Comparison of ENCODE assay signal across 8 cellular contexts in the genomic region with DNA sequence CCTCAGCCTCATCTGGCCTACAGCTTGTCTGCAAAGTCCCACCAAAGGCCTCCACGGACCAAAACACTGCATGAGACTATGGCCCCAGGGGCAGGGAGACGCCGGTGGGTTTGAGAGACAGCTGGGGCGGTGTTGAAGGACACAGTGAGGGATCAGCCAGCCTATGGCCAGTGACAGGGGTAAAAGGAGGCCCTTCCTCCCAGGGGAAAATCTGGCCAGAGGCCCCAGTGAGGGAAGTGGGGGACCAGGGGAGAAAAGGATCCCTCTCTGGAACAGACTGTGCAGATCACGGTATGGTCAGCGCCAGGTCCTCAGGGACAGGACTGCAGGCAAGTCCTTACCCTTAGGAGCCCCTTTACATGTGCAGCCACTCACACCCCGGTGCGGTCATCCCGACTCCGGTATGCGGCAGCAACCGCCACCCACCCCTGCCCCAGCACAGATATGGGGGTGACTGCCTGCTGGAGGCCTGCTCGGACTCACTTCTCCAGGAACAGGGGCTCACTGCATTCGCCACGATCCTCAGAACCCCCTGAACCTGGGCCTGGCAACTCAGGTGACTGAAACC. TPM values are rescaled to one million over a fixed set of nuclear protein-coding genes. Genes with fewer than 3 reads are reported as not detected.
A peak's percentile ranks its signal among the peaks of the same experiment; 100 is the strongest.
DNase-seq lines count a peak whose midpoint lies in the region; ATAC-seq and TF ChIP-seq lines count a peak whose summit lies in the region.

No MANE protein-coding gene starts in this region.

- CTCF ChIA-PET in activated naive CD4-positive, alpha-beta T cell treated with anti-CD3 and anti-CD28 coated beads, Interleukin-2, amount 10 ng/mL, durations not matched to agents 7 days and 5 days (lab: Charles Lee) = interaction anchor here (0.7 to 1.5 kb wide), 6 partner anchors 11 to 344 kb away, joined by 3 to 6 read pairs (median 3); partner anchors contain the start of genes ENSA and TNFAIP8L2

- H3K4me2 ChIP-seq in GM23338 = peak overlapping the region; percentile 96

- no peak overlapping the region for H3K27ac Mint-ChIP-seq in GM23338
- H3K27ac Mint-ChIP-seq in activated naive CD4-positive, alpha-beta T cell treated with anti-CD3 and anti-CD28 coated beads, Interleukin-2, amount 10 ng/mL, durations not matched to agents 7 days and 5 days = peak overlapping the region; percentile 86
- peak overlapping the region; percentile 82 for H3K27ac Mint-ChIP-seq in stimulated activated memory B cell treated with anti-CD40 and anti-IgM and Interleukin-4, amounts not matched to agents 10 μg/mL and 1 μg/mL and 100 μg/mL, for 72 hours

- H3K27me3 ChIP-seq in GM23338 (ENCODE audit: insufficient read depth) = 0 out of 2 replicates have a peak, but pooled peaks cover 3% of the 10 kb centered on the region

- H3K79me2 ChIP-seq in GM23338 (replicated peaks; ENCODE audit: insufficient read depth) = peaks cover 67% of the 10 kb centered on the region

- H3K9me2 ChIP-seq in GM23338 (ENCODE audit: insufficient read depth) = no peaks in the 10 kb centered on the region

- peaks cover 4% of the 10 kb centered on the region; the same call in 1 of the 3 replicates for H3K9me3 Mint-ChIP-seq in GM23338
- no peaks in the 10 kb centered on the region for H3K9me3 Mint-ChIP-seq in activated naive CD4-positive, alpha-beta T cell treated with anti-CD3 and anti-CD28 coated beads, Interleukin-2, amount 10 ng/mL, durations not matched to agents 7 days and 5 days
- no peaks in the 10 kb centered on the region for H3K9me3 Mint-ChIP-seq in stimulated activated memory B cell treated with anti-CD40 and anti-IgM and Interleukin-4, amounts not matched to agents 10 μg/mL and 1 μg/mL and 100 μg/mL, for 72 hours

- H3K4me1 ChIP-seq in GM23338 (ENCODE audit: insufficient read depth) = peaks cover 60% of the 10 kb centered on the region

- peak overlapping the region; percentile 82 for H3K4me3 Mint-ChIP-seq in GM23338
- H3K4me3 Mint-ChIP-seq in activated naive CD4-positive, alpha-beta T cell treated with anti-CD3 and anti-CD28 coated beads, Interleukin-2, amount 10 ng/mL, durations not matched to agents 7 days and 5 days = peak overlapping the region; percentile 90
- peak overlapping the region; percentile 86 for H3K4me3 Mint-ChIP-seq in stimulated activated memory B cell treated with anti-CD40 and anti-IgM and Interleukin-4, amounts not matched to agents 10 μg/mL and 1 μg/mL and 100 μg/mL, for 72 hours

- H3K4me3 ChIP-seq in GM23338 = peak overlapping the region; percentile 88
- H3K4me3 ChIP-seq in iPS-11a (ENCODE audit: low read depth, low read length) = peak overlapping the region; percentile 66

- H2AFZ ChIP-seq in GM23338 = no peak overlapping the region

- DNase-seq in GM23338 (ENCODE audit: low spot score) = no peak
- no peak for DNase-seq in activated naive CD4-positive, alpha-beta T cell treated with anti-CD3 and anti-CD28 coated beads, Interleukin-2, amount 10 ng/mL, durations not matched to agents 7 days and 5 days
- DNase-seq in foreskin melanocyte = no peak

- H3K4me1 Mint-ChIP-seq in GM23338 = peaks cover 62% of the 10 kb centered on the region
- H3K4me1 Mint-ChIP-seq in activated naive CD4-positive, alpha-beta T cell treated with anti-CD3 and anti-CD28 coated beads, Interleukin-2, amount 10 ng/mL, durations not matched to agents 7 days and 5 days = peaks cover 65% of the 10 kb centered on the region
- peaks cover 62% of the 10 kb centered on the region for H3K4me1 Mint-ChIP-seq in stimulated activated memory B cell treated with anti-CD40 and anti-IgM and Interleukin-4, amounts not matched to agents 10 μg/mL and 1 μg/mL and 100 μg/mL, for 72 hours

- peaks cover 12% of the 10 kb centered on the region for H3F3A ChIP-seq in GM23338 (replicated peaks; ENCODE audit: low read depth)

- ATAC-seq in GM23338 = no peak
- ATAC-seq in stimulated activated memory B cell treated with anti-CD40 and anti-IgM and Interleukin-4, amounts not matched to agents 10 μg/mL and 1 μg/mL and 100 μg/mL, for 72 hours = no peak
- no peak for ATAC-seq in GM18519 (IDR thresholded peaks at IDR 0.05; ENCODE audit: low FRiP score, unreplicated experiment)
- ATAC-seq in HG02840 (IDR thresholded peaks at IDR 0.05; ENCODE audit: low FRiP score, unreplicated experiment) = no peak

- peak overlapping the region; percentile 86 for H3K27ac ChIP-seq in 22Rv1
- peak overlapping the region; percentile 88; the same call in 1 of the 2 replicates for H3K27ac ChIP-seq in GM23338 (ENCODE audit: low read depth)

- TF ChIP-seq CTCF in 22Rv1 (IDR thresholded peaks at IDR 0.05) = no peak
- TF ChIP-seq CTCF in GM23338 (conservative IDR thresholded peaks at IDR 0.05; ENCODE audit: low read depth in 2 of 2) = no peak

- peaks cover 22% of the 10 kb centered on the region; the same call in 1 of the 2 replicates for H4K20me1 ChIP-seq in GM23338 (replicated peaks; ENCODE audit: insufficient read depth)

- H3K36me3 ChIP-seq in GM23338 (ENCODE audit: insufficient read depth) = peaks cover 5% of the 10 kb centered on the region; the same call in 1 of the 2 replicates

- H3K27me3 Mint-ChIP-seq in GM23338 (ENCODE audit: insufficient read depth, low read depth, poor library complexity) = peaks cover 28% of the 10 kb centered on the region
- H3K27me3 Mint-ChIP-seq in activated naive CD4-positive, alpha-beta T cell treated with anti-CD3 and anti-CD28 coated beads, Interleukin-2, amount 10 ng/mL, durations not matched to agents 7 days and 5 days = peaks cover 9% of the 10 kb centered on the region
- no peaks in the 10 kb centered on the region for H3K27me3 Mint-ChIP-seq in stimulated activated memory B cell treated with anti-CD40 and anti-IgM and Interleukin-4, amounts not matched to agents 10 μg/mL and 1 μg/mL and 100 μg/mL, for 72 hours

- H3K36me3 Mint-ChIP-seq in GM23338 (ENCODE audit: low read depth) = peaks cover 22% of the 10 kb centered on the region
- peaks cover 22% of the 10 kb centered on the region for H3K36me3 Mint-ChIP-seq in activated naive CD4-positive, alpha-beta T cell treated with anti-CD3 and anti-CD28 coated beads, Interleukin-2, amount 10 ng/mL, durations not matched to agents 7 days and 5 days
- peaks cover 8% of the 10 kb centered on the region for H3K36me3 Mint-ChIP-seq in stimulated activated memory B cell treated with anti-CD40 and anti-IgM and Interleukin-4, amounts not matched to agents 10 μg/mL and 1 μg/mL and 100 μg/mL, for 72 hours

TF ChIP-seq in GM23338, 12 proteins besides CTCF, POLR2A, EP300 and RAD21:
- TF ChIP-seq POLR2AphosphoS5 (IDR thresholded peaks at IDR 0.05; ENCODE audit: low read depth) (no peak), CREB1 (CRISPR knock-in tag; IDR thresholded peaks at IDR 0.05; ENCODE audit: low read depth) (no peak), ETS1 (IDR thresholded peaks at IDR 0.05) (no peak), STAT1 (IDR thresholded peaks at IDR 0.05; ENCODE audit: unreplicated experiment) (no peak), NANOG (IDR thresholded peaks at IDR 0.05; ENCODE audit: borderline replicate concordance) (no peak), ZNF114 (CRISPR knock-in tag; IDR thresholded peaks at IDR 0.05) (no peak), JUNB (IDR thresholded peaks at IDR 0.05; ENCODE audit: unreplicated experiment) (no peak), ZNF331 (CRISPR knock-in tag; IDR thresholded peaks at IDR 0.05; ENCODE audit: low read depth) (no peak)

RNA-seq across cellular contexts. Expression of gene CERS2, which starts 1.3 kb away (rescaled TPM):
- total RNA-seq in GM23338 (2014; rRNA removed; shearing (Covaris generic)) = 120 and 122 TPM in 2 replicates
- polyA plus RNA-seq in GM23338 (2016; fragmentation: Nextera tagmentation; extraction: Ambion mirVana) = 75.1 and 83.3 TPM in 2 replicates

RNA-seq across cellular contexts. Expression of gene ANXA9, which starts 8.8 kb away (rescaled TPM):
- 1.7 and 2.2 TPM in 2 replicates for total RNA-seq in GM23338 (2014; rRNA removed; shearing (Covaris generic))
- polyA plus RNA-seq in GM23338 (2016; fragmentation: Nextera tagmentation; extraction: Ambion mirVana) = 1.0 and 1.4 TPM in 2 replicates

RNA-seq across cellular contexts. Expression of gene MINDY1, which starts 33.4 kb away (rescaled TPM):
- 9.7 and 10.3 TPM in 2 replicates for total RNA-seq in GM23338 (2014; rRNA removed; shearing (Covaris generic))
- polyA plus RNA-seq in GM23338 (2016; fragmentation: Nextera tagmentation; extraction: Ambion mirVana) = 4.2 and 4.5 TPM in 2 replicates

RNA-seq across cellular contexts. Expression of gene PRUNE1, which starts 34.9 kb away (rescaled TPM):
- total RNA-seq in GM23338 (2014; rRNA removed; shearing (Covaris generic)) = 23.7 and 33.2 TPM in 2 replicates
- 14.7 and 16.7 TPM in 2 replicates for polyA plus RNA-seq in GM23338 (2016; fragmentation: Nextera tagmentation; extraction: Ambion mirVana)

RNA-seq across cellular contexts. Expression of gene SETDB1, which starts 47.2 kb away (rescaled TPM):
- total RNA-seq in GM23338 (2014; rRNA removed; shearing (Covaris generic)) = 33.0 and 47.4 TPM in 2 replicates
- polyA plus RNA-seq in GM23338 (2016; fragmentation: Nextera tagmentation; extraction: Ambion mirVana) = 15.1 and 16.9 TPM in 2 replicates
